ENCODE assay signal across 12 cellular contexts in the genomic region with DNA sequence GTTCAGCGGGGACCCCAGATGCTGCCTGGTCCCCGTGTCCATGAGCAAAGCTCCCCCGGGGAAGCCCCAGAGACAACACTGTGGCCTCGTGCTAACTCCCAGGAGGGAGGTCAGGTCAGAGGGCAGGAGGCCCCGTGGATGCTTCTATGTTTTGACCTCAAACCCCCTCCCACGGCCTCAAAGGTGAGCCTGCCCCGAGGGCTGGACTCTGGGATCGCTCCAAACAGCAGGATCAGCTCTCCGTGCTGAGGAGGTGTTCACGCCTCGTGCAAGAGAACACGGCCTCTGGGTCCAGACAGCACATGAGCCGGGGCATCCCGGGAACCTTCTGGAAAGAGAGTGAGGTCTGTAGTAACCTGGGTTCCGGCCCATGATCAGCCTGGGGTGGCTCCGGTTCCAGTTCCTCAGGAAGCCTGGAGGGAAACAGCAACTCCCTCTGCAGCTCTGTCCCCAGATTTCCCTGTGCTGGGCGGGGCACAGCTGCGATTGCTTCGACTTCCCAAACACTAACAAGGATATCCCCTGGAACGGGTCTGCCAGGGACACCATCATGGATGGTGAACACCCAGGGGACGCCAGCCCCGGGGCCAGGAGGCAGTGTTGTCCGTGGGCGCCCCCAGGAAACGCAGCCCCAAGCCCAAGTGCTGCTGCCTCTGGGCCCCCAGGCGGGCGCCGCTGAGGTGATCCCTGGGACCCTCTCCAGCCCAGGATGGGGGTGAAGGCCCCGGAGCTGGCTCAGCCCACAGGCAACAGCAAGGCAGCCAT. TPM values are rescaled to one million over a fixed set of nuclear protein-coding genes. Genes with fewer than 3 reads are reported as not detected.
DNase-seq lines count a peak whose midpoint lies in the region; ATAC-seq and TF ChIP-seq lines count a peak whose summit lies in the region.
"Had no signal": no experiment of that assay in that cellular context is flagged by ENCODE, and none has a peak within 500 bp of the region (broad histone marks: within the 10 kb centered on the region; RNA-seq: fewer than 3 reads in every experiment).

No MANE protein-coding gene starts in this region.

- no peak overlapping the region for H3K4me3 Mint-ChIP-seq in activated T-cell treated with anti-CD3 and anti-CD28 coated beads, Interleukin-2, amount 50 U/mL, for 4 hours
- H3K4me3 Mint-ChIP-seq: activated naive CD4-positive, alpha-beta T cell treated with anti-CD3 and anti-CD28 coated beads, Interleukin-2, amount 10 ng/mL, durations not matched to agents 7 days and 5 days had no signal

- H3K4me1 ChIP-seq in heart left ventricle = peaks cover 8 to 72% (median 67%) of the 10 kb centered on the region in 12 donors
- H3K4me1 ChIP-seq in neuronal stem cell (ENCODE audit: control insufficient read depth in 2 of 2, insufficient read depth in 1 of 2, low read depth in 1 of 2, low read length in 2 of 2) = peaks cover 30 to 47% of the 10 kb centered on the region in 2 donors
- H3K4me1 ChIP-seq in uterus = peaks cover 16 to 44% of the 10 kb centered on the region in 2 donors
- H3K4me1 ChIP-seq in Karpas-422 (ENCODE audit: low read length) = peaks cover 37% of the 10 kb centered on the region

- intact Hi-C loops in heart left ventricle (cut with DNase I) (loop anchor here in 9 of 10 donors (2.0 to 10.0 kb wide), 8 partner anchors 17 to 122 kb away; a partner anchor contains a TSS), uterus (cut with DNase I; ENCODE audit: low total_unique reads) (no loop called here)

- H3K79me2 ChIP-seq in Karpas-422 (ENCODE audit: low read length) = no peaks in the 10 kb centered on the region

- H3K79me1 ChIP-seq in neuronal stem cell (ENCODE audit: low read depth, low read length) = no peaks in the 10 kb centered on the region

- no peak for TF ChIP-seq POLR2A in heart left ventricle (IDR thresholded peaks at IDR 0.05)
- no peak for TF ChIP-seq POLR2A in uterus (IDR thresholded peaks at IDR 0.05)

- H3K9me3 Mint-ChIP-seq in activated T-cell treated with anti-CD3 and anti-CD28 coated beads, Interleukin-2, amount 50 U/mL, for 4 hours = no peaks in the 10 kb centered on the region
- H3K9me3 Mint-ChIP-seq: activated naive CD4-positive, alpha-beta T cell treated with anti-CD3 and anti-CD28 coated beads, Interleukin-2, amount 10 ng/mL, durations not matched to agents 7 days and 5 days; memory B cell had no signal

- no peak overlapping the region for H2BK120ac ChIP-seq in neuronal stem cell (ENCODE audit: low read depth, low read length)

- H3K4me3 ChIP-seq in heart left ventricle = no peak overlapping the region
- no peak overlapping the region for H3K4me3 ChIP-seq in neuronal stem cell (ENCODE audit: low read length in 2 of 2)
- no peak overlapping the region for H3K4me3 ChIP-seq in uterus
- no peak overlapping the region for H3K4me3 ChIP-seq in Karpas-422 (ENCODE audit: low read length)

- no peak overlapping the region for H2BK15ac ChIP-seq in neuronal stem cell (ENCODE audit: low read length)

- no peak overlapping the region for H4K8ac ChIP-seq in neuronal stem cell (ENCODE audit: low read depth, low read length)

- peak; percentile 3 for DNase-seq in activated T-cell treated with anti-CD3 and anti-CD28 coated beads, Interleukin-2, amount 50 U/mL, for 4 hours
- no peak for DNase-seq in activated T-cell treated with anti-CD3 and anti-CD28 coated beads, Interleukin-2, amount 50 U/mL, for 48 hours
- DNase-seq in heart left ventricle (peak; percentile 59 to 72 (median 66)), neuronal stem cell (ENCODE audit: low spot score) (no peak), uterus (peak; percentile 39 to 57), T-helper 2 cell (no peak), Karpas-422 (no peak)
- DNase-seq: activated naive CD4-positive, alpha-beta T cell treated with anti-CD3 and anti-CD28 coated beads, Interleukin-2, amount 10 ng/mL, durations not matched to agents 7 days and 5 days; NCI-H2029 had no signal

- peak overlapping the region; percentile 23 for H2AK5ac ChIP-seq in neuronal stem cell (ENCODE audit: low read depth, low read length)

- H3K27me3 Mint-ChIP-seq in activated T-cell treated with anti-CD3 and anti-CD28 coated beads, Interleukin-2, amount 50 U/mL, for 4 hours (ENCODE audit: low read depth) = peaks cover 4% of the 10 kb centered on the region

- no peak for TF ChIP-seq CTCF in heart left ventricle (IDR thresholded peaks at IDR 0.05)
- no peak for TF ChIP-seq CTCF in uterus (IDR thresholded peaks at IDR 0.05)

- H3K36me3 Mint-ChIP-seq in activated T-cell treated with anti-CD3 and anti-CD28 coated beads, Interleukin-2, amount 50 U/mL, for 4 hours (ENCODE audit: insufficient read depth) = no peaks in the 10 kb centered on the region
- H3K36me3 Mint-ChIP-seq: activated naive CD4-positive, alpha-beta T cell treated with anti-CD3 and anti-CD28 coated beads, Interleukin-2, amount 10 ng/mL, durations not matched to agents 7 days and 5 days; memory B cell had no signal

- H3K9ac ChIP-seq in neuronal stem cell (ENCODE audit: low read depth, low read length, poor library complexity) = no peak overlapping the region
- no peak overlapping the region for H3K9ac ChIP-seq in Karpas-422 (ENCODE audit: low read length)

- no peak overlapping the region for H3K14ac ChIP-seq in neuronal stem cell (ENCODE audit: low read length)

- no peak for ATAC-seq in activated T-cell treated with anti-CD3 and anti-CD28 coated beads, Interleukin-2, amount 50 U/mL, for 4 hours
- ATAC-seq in heart left ventricle (peak in 1 of 4 donors; percentile 8), HG03469 (IDR thresholded peaks at IDR 0.05; ENCODE audit: unreplicated experiment) (no peak)

- H4K20me1 ChIP-seq in Karpas-422 (ENCODE audit: insufficient read depth, low read depth, low read length) = no peaks in the 10 kb centered on the region

- H3K4ac ChIP-seq in neuronal stem cell (ENCODE audit: low read length) = no peak overlapping the region

- H3K9me3 ChIP-seq in heart left ventricle (no peaks in the 10 kb centered on the region), neuronal stem cell (replicated peaks in 1 of 2; ENCODE audit: control insufficient read depth in 2 of 2, insufficient read depth in 1 of 2, low read depth in 1 of 2, low read length in 2 of 2) (no peaks in the 10 kb centered on the region), uterus (no peaks in the 10 kb centered on the region), Karpas-422 (ENCODE audit: low read length) (no peaks in the 10 kb centered on the region)

- 50 to 70% (median 65%) methylated on average over 16 to 29 of the region's 29 CpGs for WGBS in heart left ventricle, 4 donors
- WGBS in neuronal stem cell (ENCODE audit: extremely low coverage in 2 of 2, insufficient read length in 2 of 2, insufficient replicate concordance in 1 of 2), 2 donors = no CpG with 5 or more reads among the region's 29 CpGs

- peak overlapping the region; percentile 8 for H3K23ac ChIP-seq in neuronal stem cell (ENCODE audit: low read depth, low read length, poor library complexity)

- no peaks in the 10 kb centered on the region for H3K36me3 ChIP-seq in heart left ventricle
- H3K36me3 ChIP-seq in neuronal stem cell (replicated peaks in 1 of 2; ENCODE audit: control insufficient read depth in 2 of 2, insufficient read depth in 2 of 2, low read length in 2 of 2) = no peaks in the 10 kb centered on the region
- no peaks in the 10 kb centered on the region for H3K36me3 ChIP-seq in uterus
- no peaks in the 10 kb centered on the region for H3K36me3 ChIP-seq in Karpas-422 (ENCODE audit: insufficient read depth, low read length)

- H3K9me2 ChIP-seq in Karpas-422 (replicated peaks; ENCODE audit: insufficient read depth, low read length) = no peaks in the 10 kb centered on the region

- no peak overlapping the region for H2AFZ ChIP-seq in neuronal stem cell (ENCODE audit: low read length)
- H2AFZ ChIP-seq in Karpas-422 (ENCODE audit: low read length) = no peak overlapping the region

- H3K4me2 ChIP-seq in neuronal stem cell (ENCODE audit: insufficient read depth, low read length, poor library complexity, severe bottlenecking) = no peak overlapping the region
- no peak overlapping the region for H3K4me2 ChIP-seq in Karpas-422 (ENCODE audit: low read depth, low read length, poor library complexity, severe bottlenecking)

- H3K27ac ChIP-seq in heart left ventricle (peak overlapping the region; percentile 82 to 99 (median 98)), neuronal stem cell (replicated peaks; ENCODE audit: low read length) (no peak overlapping the region), uterus (peak overlapping the region; percentile 93 to 96), Karpas-422 (ENCODE audit: low read length) (no peak overlapping the region)
- H3K27ac ChIP-seq: epithelial cell of prostate had no signal

- H3K27me3 ChIP-seq in heart left ventricle = no peaks in the 10 kb centered on the region
- H3K27me3 ChIP-seq in neuronal stem cell (ENCODE audit: control insufficient read depth in 3 of 3, insufficient read depth in 3 of 3, low read depth in 1 of 3, low read length in 3 of 3) = peaks cover 2 to 46% (median 28%) of the 10 kb centered on the region in 3 experiments
- no peaks in the 10 kb centered on the region for H3K27me3 ChIP-seq in uterus
- H3K27me3 ChIP-seq in Karpas-422 (ENCODE audit: low read length) = no peaks in the 10 kb centered on the region

- no peak overlapping the region for H2BK12ac ChIP-seq in neuronal stem cell (ENCODE audit: low read length)

- H3K18ac ChIP-seq in neuronal stem cell (ENCODE audit: low read length) = peak overlapping the region; percentile 58

- no peak overlapping the region for H4K91ac ChIP-seq in neuronal stem cell (ENCODE audit: low read depth, low read length, poor library complexity)

- no peak overlapping the region for H2BK5ac ChIP-seq in neuronal stem cell (ENCODE audit: low read length)

- no peaks in the 10 kb centered on the region for H3K4me1 Mint-ChIP-seq in activated T-cell treated with anti-CD3 and anti-CD28 coated beads, Interleukin-2, amount 50 U/mL, for 4 hours (ENCODE audit: low read depth)
- H3K4me1 Mint-ChIP-seq: activated naive CD4-positive, alpha-beta T cell treated with anti-CD3 and anti-CD28 coated beads, Interleukin-2, amount 10 ng/mL, durations not matched to agents 7 days and 5 days had no signal

RNA-seq across cellular contexts. Expression of a gene that starts 18.0 kb away (rescaled TPM):
- total RNA-seq in activated T-cell treated with anti-CD3 and anti-CD28 coated beads, Interleukin-2, amount 50 U/mL, for 4 hours = 1 to 10 TPM; 5.8 to 8.8 (median 6.9) TPM
- total RNA-seq in heart left ventricle = 100 to 1,000 TPM in 6 of 9 donors, 10 to 100 TPM in 3; 78.1 to 179 (median 113) TPM
- polyA plus RNA-seq in heart left ventricle = 10 to 100 TPM; 38.6 to 60.1 TPM
- polyA plus RNA-seq in neuronal stem cell (2013, experiment 1 of 2) = 13.4 TPM
- polyA plus RNA-seq in neuronal stem cell (2013, experiment 2 of 2) = 13.7 TPM
- 100 to 1,000 TPM in 1 of 4 donors, 10 to 100 TPM in 3; 22.5 to 160 (median 93.2) TPM for total RNA-seq in uterus
- 9.1 and 11.8 TPM in 2 replicates for total RNA-seq in Karpas-422 (2014; rRNA removed; shearing (Covaris generic); ENCODE audit: low replicate concordance)

Comparison
In these comparisons a context has a peak if more than half of its experiments do, and no peak if none do; other contexts are left out.
1. DNase-seq: peak in activated T-cell treated with anti-CD3 and anti-CD28 coated beads, Interleukin-2, amount 50 U/mL, for 4 hours (single experiment), heart left ventricle (5 of 5) and uterus (2 of 2); none in activated T-cell treated with anti-CD3 and anti-CD28 coated beads, Interleukin-2, amount 50 U/mL, for 48 hours (0 of 2), neuronal stem cell (single experiment), T-helper 2 cell (0 of 5) and Karpas-422 (single experiment).
2. H3K27ac ChIP-seq: peak in heart left ventricle (12 of 12) and uterus (2 of 2); none in neuronal stem cell (single experiment) and Karpas-422 (single experiment).